Comparison of ENCODE assay signal across 18 cellular contexts in the genomic region with DNA sequence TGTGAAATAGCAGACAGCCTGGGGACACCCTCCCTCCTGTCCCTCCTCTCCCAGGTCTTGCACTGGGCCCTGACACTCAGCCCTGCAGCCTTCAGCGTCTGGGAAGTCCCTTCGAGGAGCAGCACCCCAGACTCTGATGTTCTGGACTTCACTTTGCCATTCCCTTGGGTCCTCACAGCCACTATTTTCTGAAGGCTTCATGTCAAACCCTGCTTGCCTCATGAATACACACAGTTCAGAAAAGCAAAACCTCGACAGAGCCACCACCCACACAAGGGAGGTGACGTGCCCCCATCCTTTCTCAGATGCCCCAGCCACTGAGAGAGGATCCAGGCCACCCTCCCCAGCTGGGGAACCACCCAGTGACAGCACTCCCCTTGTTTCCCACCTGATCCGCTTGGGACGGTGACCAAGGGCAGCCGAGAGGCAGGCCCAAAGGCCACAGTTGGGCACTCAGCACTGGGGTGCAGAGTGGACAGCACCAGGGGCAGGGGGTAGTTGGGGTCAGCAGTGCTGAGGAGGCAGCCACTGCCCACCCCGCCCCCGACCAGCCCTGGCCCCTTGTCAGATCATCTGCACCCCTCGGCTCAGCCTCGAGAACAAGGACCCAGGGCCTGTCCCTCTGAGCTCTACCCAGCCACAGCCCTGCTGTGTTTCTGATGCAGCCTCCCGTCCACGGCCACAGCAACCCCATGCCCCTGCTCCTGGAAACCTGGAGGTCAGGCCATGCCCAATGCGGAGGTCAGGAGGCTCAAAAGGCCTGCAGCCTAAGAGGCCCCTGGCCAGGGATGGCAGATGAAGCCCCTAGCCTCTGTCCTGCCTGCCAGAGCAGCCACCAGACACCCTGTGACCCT. TPM values are rescaled to one million over a fixed set of nuclear protein-coding genes. Genes with fewer than 3 reads are reported as not detected.
DNase-seq lines count a peak whose midpoint lies in the region; ATAC-seq and TF ChIP-seq lines count a peak whose summit lies in the region.
"Had no signal": no experiment of that assay in that cellular context is flagged by ENCODE, and none has a peak within 500 bp of the region (broad histone marks: within the 10 kb centered on the region; RNA-seq: fewer than 3 reads in every experiment).

No MANE protein-coding gene starts in this region.

- H3K9me3 Mint-ChIP-seq in effector memory CD8-positive, alpha-beta T cell, result no peaks in the 10 kb centered on the region
- no peaks in the 10 kb centered on the region for H3K9me3 Mint-ChIP-seq in stimulated activated naive B cell treated with anti-CD40 and anti-IgM and Interleukin-4, amounts not matched to agents 10 μg/mL and 1 μg/mL and 100 μg/mL, for 72 hours

- H3K4me1 ChIP-seq in right atrium auricular region, result peaks cover 0 to 43% of the 10 kb centered on the region in 2 donors
- peaks cover 0 to 2% of the 10 kb centered on the region in 2 experiments for H3K4me1 ChIP-seq in trophoblast cell (ENCODE audit: control insufficient read depth in 1 of 2, insufficient read depth in 2 of 2, low read length in 2 of 2)
- peaks cover 0 to 20% (median 6%) of the 10 kb centered on the region in 4 donors for H3K4me1 ChIP-seq in tibial artery
- H3K4me1 ChIP-seq: neural progenitor cell had no signal

- H3K36me3 ChIP-seq in right atrium auricular region (no peaks in the 10 kb centered on the region), trophoblast cell (ENCODE audit: control insufficient read depth in 1 of 2, insufficient read depth in 2 of 2, low read length in 2 of 2) (no peaks in the 10 kb centered on the region), tibial artery (no peaks in the 10 kb centered on the region)
- H3K36me3 ChIP-seq: neural progenitor cell had no signal

- no peak overlapping the region for H2AFZ ChIP-seq in trophoblast cell (ENCODE audit: insufficient read depth, low read length, poor library complexity)
- H2AFZ ChIP-seq: neural progenitor cell had no signal

- H3K4me3 ChIP-seq in right atrium auricular region (no peak overlapping the region), trophoblast cell (ENCODE audit: low read depth, low read length) (no peak overlapping the region), tibial artery (no peak overlapping the region)
- H3K4me3 ChIP-seq: neural progenitor cell had no signal

- H3K23ac ChIP-seq in trophoblast cell (ENCODE audit: low read length), result no peak overlapping the region

- H3K4me2 ChIP-seq in trophoblast cell (ENCODE audit: low read length), result no peak overlapping the region
- H3K4me2 ChIP-seq: neural progenitor cell had no signal

- no peak overlapping the region for H2BK12ac ChIP-seq in trophoblast cell (ENCODE audit: low read length)

- H4K8ac ChIP-seq in trophoblast cell (ENCODE audit: low read depth, low read length), result no peak overlapping the region

- H3K9me3 ChIP-seq in right atrium auricular region (no peaks in the 10 kb centered on the region), trophoblast cell (ENCODE audit: insufficient read depth, low read depth, low read length) (peaks cover 4% of the 10 kb centered on the region), tibial artery (no peaks in the 10 kb centered on the region)

- H3K36me3 Mint-ChIP-seq in effector memory CD8-positive, alpha-beta T cell (ENCODE audit: insufficient read depth), result peaks cover 11% of the 10 kb centered on the region
- H3K36me3 Mint-ChIP-seq in stimulated activated naive B cell treated with anti-CD40 and anti-IgM and Interleukin-4, amounts not matched to agents 10 μg/mL and 1 μg/mL and 100 μg/mL, for 72 hours, result peaks cover 0 to 4% of the 10 kb centered on the region in 2 donors
- H3K36me3 Mint-ChIP-seq: neural progenitor cell, WTC11 had no signal

- H3K27me3 ChIP-seq in right atrium auricular region, result no peaks in the 10 kb centered on the region
- H3K27me3 ChIP-seq in trophoblast cell (ENCODE audit: insufficient read depth, low read length), result no peaks in the 10 kb centered on the region
- H3K27me3 ChIP-seq in tibial artery, result peaks cover 0 to 25% of the 10 kb centered on the region in 2 donors
- H3K27me3 ChIP-seq: neural progenitor cell had no signal

- no peak overlapping the region for H3K4ac ChIP-seq in trophoblast cell (ENCODE audit: low read depth, low read length)

- H3K4me3 Mint-ChIP-seq in effector memory CD8-positive, alpha-beta T cell, result no peak overlapping the region
- no peak overlapping the region for H3K4me3 Mint-ChIP-seq in stimulated activated naive B cell treated with anti-CD40 and anti-IgM and Interleukin-4, amounts not matched to agents 10 μg/mL and 1 μg/mL and 100 μg/mL, for 72 hours
- H3K4me3 Mint-ChIP-seq: neural progenitor cell, WTC11 had no signal

- ATAC-seq in Right ventricle myocardium inferior (peak; percentile 7), HG02798 (IDR thresholded peaks at IDR 0.05; ENCODE audit: poor library complexity, unreplicated experiment) (peak; percentile 61)
- peak; percentile 32 for ATAC-seq in effector memory CD8-positive, alpha-beta T cell (replicated peaks)
- peak; percentile 49 to 66 for ATAC-seq in stimulated activated naive B cell treated with anti-CD40 and anti-IgM and Interleukin-4, amounts not matched to agents 10 μg/mL and 1 μg/mL and 100 μg/mL, for 72 hours (replicated peaks)

- no peak for TF ChIP-seq CTCF in right atrium auricular region (IDR thresholded peaks at IDR 0.05)
- no peak for TF ChIP-seq CTCF in tibial artery (IDR thresholded peaks at IDR 0.05)

- H4K91ac ChIP-seq in trophoblast cell (ENCODE audit: low read depth, low read length), result no peak overlapping the region

- no peak overlapping the region for H2AK5ac ChIP-seq in trophoblast cell (ENCODE audit: low read length)

- DNase-seq in Right ventricle myocardium inferior (ENCODE audit: missing footprints) (peak; percentile 62), right atrium auricular region (ENCODE audit: low spot score) (no peak), trophoblast cell (no peak), SKM-1 (lab: John Stamatoyannopoulos, UW; ENCODE audit: unreplicated experiment) (no peak), tibial artery (no peak)
- no peak for DNase-seq in effector memory CD8-positive, alpha-beta T cell
- peak; percentile 18 for DNase-seq in stimulated activated naive B cell treated with anti-CD40 and anti-IgM and Interleukin-4, amounts not matched to agents 10 μg/mL and 1 μg/mL and 100 μg/mL, for 72 hours
- DNase-seq: foreskin fibroblast; kidney glomerular epithelial cell; NCI-H510A treated with DMSO at 0.1 percent for 48 hours; SHP77; stimulated activated CD8-positive, alpha-beta memory T cell treated with anti-CD3 and anti-CD28 coated beads, Interleukin-4, amount 100 ng/mL, for 48 hours had no signal

- intact Hi-C loops in Right ventricle myocardium inferior (cut with DNase I) (loop anchor here (1.0 to 5.0 kb wide), 4 partner anchors 23 to 224 kb away; no protein-coding TSS in a partner anchor), tibial artery (cut with DNase I; ENCODE audit: low total_unique reads) (loop anchor here (1.0 kb wide), 1 partner anchor 23 kb away; no protein-coding TSS in a partner anchor)

- H3K79me2 ChIP-seq in trophoblast cell (ENCODE audit: control insufficient read depth, insufficient read depth, low read length, poor library complexity), result no peaks in the 10 kb centered on the region

- peak overlapping the region in 1 of 2 donors; percentile 77 for H3K27ac ChIP-seq in right atrium auricular region
- no peak overlapping the region for H3K27ac ChIP-seq in trophoblast cell (ENCODE audit: low read depth, low read length)
- no peak overlapping the region for H3K27ac ChIP-seq in tibial artery
- H3K27ac ChIP-seq: HL-60, neural progenitor cell had no signal

- H2BK120ac ChIP-seq in trophoblast cell (ENCODE audit: insufficient read depth, low read length, poor library complexity), result no peak overlapping the region

- H4K12ac ChIP-seq in trophoblast cell (ENCODE audit: low read depth, low read length), result no peak overlapping the region

- peaks cover 14 to 20% of the 10 kb centered on the region in 2 donors for H3K4me1 Mint-ChIP-seq in effector memory CD8-positive, alpha-beta T cell (ENCODE audit: low read depth in 2 of 2)
- peaks cover 17 to 21% of the 10 kb centered on the region in 2 donors for H3K4me1 Mint-ChIP-seq in stimulated activated naive B cell treated with anti-CD40 and anti-IgM and Interleukin-4, amounts not matched to agents 10 μg/mL and 1 μg/mL and 100 μg/mL, for 72 hours
- H3K4me1 Mint-ChIP-seq: WTC11 had no signal

- no peak overlapping the region for H3K18ac ChIP-seq in trophoblast cell (ENCODE audit: low read length)

- H3K79me1 ChIP-seq in trophoblast cell (ENCODE audit: low read length), result no peaks in the 10 kb centered on the region

- no peak overlapping the region for H3K14ac ChIP-seq in trophoblast cell (ENCODE audit: low read length)

- WGBS in trophoblast cell (ENCODE audit: extremely low coverage, insufficient coverage, insufficient read length), result no CpG with 5 or more reads among the region's 14 CpGs

- peaks cover 16 to 22% of the 10 kb centered on the region in 2 donors for H3K27me3 Mint-ChIP-seq in effector memory CD8-positive, alpha-beta T cell
- peaks cover 15 to 25% of the 10 kb centered on the region in 2 donors for H3K27me3 Mint-ChIP-seq in stimulated activated naive B cell treated with anti-CD40 and anti-IgM and Interleukin-4, amounts not matched to agents 10 μg/mL and 1 μg/mL and 100 μg/mL, for 72 hours

- H3K9ac ChIP-seq in trophoblast cell (ENCODE audit: low read length), result no peak overlapping the region
- H3K9ac ChIP-seq: neural progenitor cell had no signal

- peak overlapping the region; percentile 5 to 6 for H3K27ac Mint-ChIP-seq in effector memory CD8-positive, alpha-beta T cell
- no peak overlapping the region for H3K27ac Mint-ChIP-seq in stimulated activated naive B cell treated with anti-CD40 and anti-IgM and Interleukin-4, amounts not matched to agents 10 μg/mL and 1 μg/mL and 100 μg/mL, for 72 hours
- H3K27ac Mint-ChIP-seq: neural progenitor cell, WTC11 had no signal

- no peak overlapping the region for H2BK5ac ChIP-seq in trophoblast cell (ENCODE audit: low read depth, low read length, poor library complexity)

RNA-seq across cellular contexts. Expression of a gene that starts 3.1 kb away (rescaled TPM):
- total RNA-seq in Right ventricle myocardium inferior, result 36.3 TPM
- 10 to 100 TPM; 12.8 to 16.4 TPM for total RNA-seq in right atrium auricular region
- polyA plus RNA-seq in trophoblast cell (2013), result 4.2 and 4.5 TPM in 2 replicates
- total RNA-seq: dermis microvascular lymphatic vessel endothelial cell, M059J, WTC11 had no signal

RNA-seq across cellular contexts. Expression of a gene that starts 24.7 kb away (rescaled TPM):
- total RNA-seq in Right ventricle myocardium inferior (5.0 TPM), right atrium auricular region (under 1 TPM in 1 of 2 donors, not detected in 1; 0.33 TPM)
- polyA plus RNA-seq in trophoblast cell (2013), result not detected in 2 replicates
- total RNA-seq: dermis microvascular lymphatic vessel endothelial cell, M059J, WTC11 had no signal

RNA-seq across cellular contexts. Expression of a gene that starts 30.8 kb away (rescaled TPM):
- total RNA-seq in Right ventricle myocardium inferior (107 TPM), right atrium auricular region (100 to 1,000 TPM; 128 to 210 TPM)
- 99.0 and 101 TPM in 2 replicates for polyA plus RNA-seq in trophoblast cell (2013)

Comparison
In these comparisons a context has a peak if more than half of its experiments do, and no peak if none do; other contexts are left out.
1. DNase-seq: peak in Right ventricle myocardium inferior (single experiment) and stimulated activated naive B cell treated with anti-CD40 and anti-IgM and Interleukin-4, amounts not matched to agents 10 μg/mL and 1 μg/mL and 100 μg/mL, for 72 hours (single experiment); none in right atrium auricular region (single experiment), effector memory CD8-positive, alpha-beta T cell (0 of 3), trophoblast cell (0 of 2), SKM-1 (single experiment) and tibial artery (0 of 2).
2. ATAC-seq: peak in every context shown above with its lines; median percentile 61 in HG02798; 58 in stimulated activated naive B cell treated with anti-CD40 and anti-IgM and Interleukin-4, amounts not matched to agents 10 μg/mL and 1 μg/mL and 100 μg/mL, for 72 hours; 32 in effector memory CD8-positive, alpha-beta T cell; 7 in Right ventricle myocardium inferior.